ENCODE assay signal across 13 cellular contexts in genomic region chr6:149077208-149077607, GRCh38.
DNase-seq lines count a peak whose midpoint lies in the region; ATAC-seq and TF ChIP-seq lines count a peak whose summit lies in the region.
"Had no signal": no experiment of that assay in that cellular context is flagged by ENCODE, and none has a peak within 500 bp of the region (broad histone marks: within the 10 kb centered on the region; RNA-seq: fewer than 3 reads in every experiment).

No MANE protein-coding gene starts in this region.

- H3K27ac Mint-ChIP-seq in activated naive CD4-positive, alpha-beta T cell treated with anti-CD3 and anti-CD28 coated beads, Interleukin-2, amount 50 U/mL, for 72 hours = peak overlapping the region; percentile 16 to 97
- H3K27ac Mint-ChIP-seq: stimulated activated naive B cell treated with anti-CD40 and anti-IgM and Interleukin-4, amounts not matched to agents 10 μg/mL and 1 μg/mL and 100 μg/mL, for 72 hours; WTC11 had no signal

- H3K9me3 ChIP-seq in osteoblast (ENCODE audit: low read depth, low read length) = no peaks in the 10 kb centered on the region
- H3K9me3 ChIP-seq in smooth muscle cell (replicated peaks; ENCODE audit: low read depth) = no peaks in the 10 kb centered on the region
- H3K9me3 ChIP-seq: left lung had no signal

- peak; percentile 74 to 86 for ATAC-seq in activated CD4-positive, CD25-positive, alpha-beta regulatory T cell treated with anti-CD3 and anti-CD28 coated beads, Interleukin-2, amount 50 U/mL, for 24 hours
- ATAC-seq in activated naive CD4-positive, alpha-beta T cell treated with anti-CD3 and anti-CD28 coated beads, Interleukin-2, amount 50 U/mL, for 72 hours = peak; percentile 63 to 75
- no peak for ATAC-seq in GM19035 (IDR thresholded peaks at IDR 0.05; ENCODE audit: unreplicated experiment)
- ATAC-seq: left lung; stimulated activated naive B cell treated with anti-CD40 and anti-IgM and Interleukin-4, amounts not matched to agents 10 μg/mL and 1 μg/mL and 100 μg/mL, for 72 hours; WTC11 had no signal

- no peak overlapping the region for H3K4me2 ChIP-seq in osteoblast (ENCODE audit: insufficient read depth, low read length)
- no peak overlapping the region for H3K4me2 ChIP-seq in smooth muscle cell

- no peaks in the 10 kb centered on the region for H4K20me1 ChIP-seq in osteoblast (ENCODE audit: insufficient read depth, low read length)
- no peaks in the 10 kb centered on the region for H4K20me1 ChIP-seq in smooth muscle cell (ENCODE audit: low read depth)

- H3K4me1 ChIP-seq in osteoblast (ENCODE audit: insufficient read depth, low read length) = peaks cover 42% of the 10 kb centered on the region
- no peaks in the 10 kb centered on the region for H3K4me1 ChIP-seq in smooth muscle cell (ENCODE audit: low read depth)

- H3K79me2 ChIP-seq in osteoblast (ENCODE audit: insufficient read depth, low read length) = no peaks in the 10 kb centered on the region
- H3K79me2 ChIP-seq in smooth muscle cell (ENCODE audit: low read depth) = no peaks in the 10 kb centered on the region

- H3K27ac ChIP-seq in osteoblast (ENCODE audit: low read depth, low read length) (no peak overlapping the region), smooth muscle cell (ENCODE audit: low read depth) (no peak overlapping the region)
- H3K27ac ChIP-seq: left lung, SK-N-MC had no signal

- H3K9ac ChIP-seq in smooth muscle cell (ENCODE audit: low read depth) = no peak overlapping the region

- peaks cover 0 to 9% of the 10 kb centered on the region in 2 donors for H3K9me3 Mint-ChIP-seq in activated naive CD4-positive, alpha-beta T cell treated with anti-CD3 and anti-CD28 coated beads, Interleukin-2, amount 50 U/mL, for 72 hours
- H3K9me3 Mint-ChIP-seq: stimulated activated naive B cell treated with anti-CD40 and anti-IgM and Interleukin-4, amounts not matched to agents 10 μg/mL and 1 μg/mL and 100 μg/mL, for 72 hours; WTC11 had no signal

- intact Hi-C loops in head of caudate nucleus (cut with DNase I) = no loop called here

- H3F3A ChIP-seq in smooth muscle cell (ENCODE audit: low read depth) = peaks cover 9% of the 10 kb centered on the region

- 77% methylated on average over 6 of the region's 6 CpGs for WGBS in smooth muscle cell (ENCODE audit: low lambda C conversion rate)

- TF ChIP-seq CTCF in osteoblast (IDR thresholded peaks at IDR 0.05; ENCODE audit: extremely low read depth, low read depth, low read length) (no peak), smooth muscle cell (IDR thresholded peaks at IDR 0.05; ENCODE audit: borderline replicate concordance, insufficient read depth, poor library complexity, severe bottlenecking) (no peak)

- H3K27me3 ChIP-seq in osteoblast (ENCODE audit: insufficient read depth, low read length) (no peaks in the 10 kb centered on the region), smooth muscle cell (ENCODE audit: low read depth) (no peaks in the 10 kb centered on the region)
- H3K27me3 ChIP-seq: left lung had no signal

- H3K36me3 Mint-ChIP-seq in activated naive CD4-positive, alpha-beta T cell treated with anti-CD3 and anti-CD28 coated beads, Interleukin-2, amount 50 U/mL, for 72 hours = peaks cover 0 to 31% of the 10 kb centered on the region in 2 donors

- H2AFZ ChIP-seq in osteoblast (ENCODE audit: low read length) (no peak overlapping the region), smooth muscle cell (ENCODE audit: low read depth) (no peak overlapping the region)

- no peak for DNase-seq in activated CD4-positive, CD25-positive, alpha-beta regulatory T cell treated with anti-CD3 and anti-CD28 coated beads, Interleukin-2, amount 50 U/mL, for 72 hours
- DNase-seq in EH (ENCODE audit: low read depth) (peak; percentile 61), osteoblast (ENCODE audit: insufficient read length, low spot score, missing footprints) (peak; percentile 32), smooth muscle cell (lab: John Stamatoyannopoulos, UW; ENCODE audit: unreplicated experiment) (no peak), head of caudate nucleus (no peak)
- DNase-seq in activated naive CD4-positive, alpha-beta T cell treated with anti-CD3 and anti-CD28 coated beads, Interleukin-2, amount 50 U/mL, for 72 hours (ENCODE audit: low spot score in 2 of 2) = no peak
- DNase-seq: left lung; NCI-H510A treated with DMSO at 0.1 percent for 48 hours; stimulated activated naive B cell treated with anti-CD40 and anti-IgM and Interleukin-4, amounts not matched to agents 10 μg/mL and 1 μg/mL and 100 μg/mL, for 72 hours had no signal

- H3K4me3 ChIP-seq in osteoblast (ENCODE audit: insufficient read depth, low read length) (no peak overlapping the region), smooth muscle cell (no peak overlapping the region)
- H3K4me3 ChIP-seq: left lung, SK-N-MC had no signal

- H3K36me3 ChIP-seq in osteoblast (ENCODE audit: insufficient read depth, low read length) (no peaks in the 10 kb centered on the region), smooth muscle cell (ENCODE audit: low read depth) (no peaks in the 10 kb centered on the region)
- H3K36me3 ChIP-seq: left lung had no signal

Comparison
In these comparisons a context has a peak if more than half of its experiments do, and no peak if none do; other contexts are left out.
1. DNase-seq: peak in EH (single experiment) and osteoblast (single experiment); none in activated CD4-positive, CD25-positive, alpha-beta regulatory T cell treated with anti-CD3 and anti-CD28 coated beads, Interleukin-2, amount 50 U/mL, for 72 hours (single experiment), activated naive CD4-positive, alpha-beta T cell treated with anti-CD3 and anti-CD28 coated beads, Interleukin-2, amount 50 U/mL, for 72 hours (0 of 2), smooth muscle cell (single experiment) and head of caudate nucleus (0 of 42).